1 cellular context compared by ENCODE assay signal in the genomic region with DNA sequence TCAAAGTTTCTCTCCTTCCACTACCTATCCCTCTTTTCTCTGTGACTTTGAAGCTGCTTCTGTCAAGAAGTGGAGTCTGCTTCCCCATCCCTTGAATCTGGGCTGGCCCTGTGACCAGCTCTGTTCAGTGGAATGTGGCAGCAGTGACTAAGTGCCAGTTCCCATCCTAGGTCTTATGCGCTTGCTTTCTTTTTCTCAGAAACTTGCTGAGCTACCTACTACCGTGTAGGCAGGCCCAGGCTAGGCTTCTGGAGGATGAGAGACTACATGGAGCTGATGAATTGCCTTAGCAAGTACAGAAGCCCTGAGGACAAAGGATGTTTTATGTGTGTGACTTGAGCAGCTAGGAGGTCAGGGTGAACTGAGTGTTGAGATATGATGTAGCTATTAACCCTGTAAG.
TF ChIP-seq lines count a peak whose summit lies in the region.

No MANE protein-coding gene starts in this region.

TF ChIP-seq in WTC11, 78 proteins besides CTCF, POLR2A, EP300 and RAD21 (continued from another document):
- TF ChIP-seq, protein P1, sequence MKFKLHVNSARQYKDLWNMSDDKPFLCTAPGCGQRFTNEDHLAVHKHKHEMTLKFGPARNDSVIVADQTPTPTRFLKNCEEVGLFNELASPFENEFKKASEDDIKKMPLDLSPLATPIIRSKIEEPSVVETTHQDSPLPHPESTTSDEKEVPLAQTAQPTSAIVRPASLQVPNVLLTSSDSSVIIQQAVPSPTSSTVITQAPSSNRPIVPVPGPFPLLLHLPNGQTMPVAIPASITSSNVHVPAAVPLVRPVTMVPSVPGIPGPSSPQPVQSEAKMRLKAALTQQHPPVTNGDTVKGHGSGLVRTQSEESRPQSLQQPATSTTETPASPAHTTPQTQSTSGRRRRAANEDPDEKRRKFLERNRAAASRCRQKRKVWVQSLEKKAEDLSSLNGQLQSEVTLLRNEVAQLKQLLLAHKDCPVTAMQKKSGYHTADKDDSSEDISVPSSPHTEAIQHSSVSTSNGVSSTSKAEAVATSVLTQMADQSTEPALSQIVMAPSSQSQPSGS (CRISPR knock-in tag; IDR thresholded peaks at IDR 0.05; ENCODE audit: borderline replicate concordance, low read depth) = no peak
- TF ChIP-seq, protein P2, sequence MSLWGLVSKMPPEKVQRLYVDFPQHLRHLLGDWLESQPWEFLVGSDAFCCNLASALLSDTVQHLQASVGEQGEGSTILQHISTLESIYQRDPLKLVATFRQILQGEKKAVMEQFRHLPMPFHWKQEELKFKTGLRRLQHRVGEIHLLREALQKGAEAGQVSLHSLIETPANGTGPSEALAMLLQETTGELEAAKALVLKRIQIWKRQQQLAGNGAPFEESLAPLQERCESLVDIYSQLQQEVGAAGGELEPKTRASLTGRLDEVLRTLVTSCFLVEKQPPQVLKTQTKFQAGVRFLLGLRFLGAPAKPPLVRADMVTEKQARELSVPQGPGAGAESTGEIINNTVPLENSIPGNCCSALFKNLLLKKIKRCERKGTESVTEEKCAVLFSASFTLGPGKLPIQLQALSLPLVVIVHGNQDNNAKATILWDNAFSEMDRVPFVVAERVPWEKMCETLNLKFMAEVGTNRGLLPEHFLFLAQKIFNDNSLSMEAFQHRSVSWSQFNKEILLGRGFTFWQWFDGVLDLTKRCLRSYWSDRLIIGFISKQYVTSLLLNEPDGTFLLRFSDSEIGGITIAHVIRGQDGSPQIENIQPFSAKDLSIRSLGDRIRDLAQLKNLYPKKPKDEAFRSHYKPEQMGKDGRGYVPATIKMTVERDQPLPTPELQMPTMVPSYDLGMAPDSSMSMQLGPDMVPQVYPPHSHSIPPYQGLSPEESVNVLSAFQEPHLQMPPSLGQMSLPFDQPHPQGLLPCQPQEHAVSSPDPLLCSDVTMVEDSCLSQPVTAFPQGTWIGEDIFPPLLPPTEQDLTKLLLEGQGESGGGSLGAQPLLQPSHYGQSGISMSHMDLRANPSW (CRISPR knock-in tag; conservative IDR thresholded peaks at IDR 0.05; ENCODE audit: low read depth) = no peak
- TF ChIP-seq GTF2I (CRISPR knock-in tag; conservative IDR thresholded peaks at IDR 0.05) (no peak), SMAD3 (CRISPR knock-in tag; IDR thresholded peaks at IDR 0.05; ENCODE audit: borderline replicate concordance) (no peak), MXD4 (CRISPR knock-in tag; IDR thresholded peaks at IDR 0.05; ENCODE audit: borderline replicate concordance) (no peak), ELF4 (CRISPR knock-in tag; IDR thresholded peaks at IDR 0.05; ENCODE audit: low read depth) (no peak), NR2C2 (CRISPR knock-in tag; IDR thresholded peaks at IDR 0.05) (no peak)
- TF ChIP-seq, protein P3, sequence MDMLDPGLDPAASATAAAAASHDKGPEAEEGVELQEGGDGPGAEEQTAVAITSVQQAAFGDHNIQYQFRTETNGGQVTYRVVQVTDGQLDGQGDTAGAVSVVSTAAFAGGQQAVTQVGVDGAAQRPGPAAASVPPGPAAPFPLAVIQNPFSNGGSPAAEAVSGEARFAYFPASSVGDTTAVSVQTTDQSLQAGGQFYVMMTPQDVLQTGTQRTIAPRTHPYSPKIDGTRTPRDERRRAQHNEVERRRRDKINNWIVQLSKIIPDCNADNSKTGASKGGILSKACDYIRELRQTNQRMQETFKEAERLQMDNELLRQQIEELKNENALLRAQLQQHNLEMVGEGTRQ (CRISPR knock-in tag; IDR thresholded peaks at IDR 0.05) = no peak
- TF ChIP-seq, protein P4, sequence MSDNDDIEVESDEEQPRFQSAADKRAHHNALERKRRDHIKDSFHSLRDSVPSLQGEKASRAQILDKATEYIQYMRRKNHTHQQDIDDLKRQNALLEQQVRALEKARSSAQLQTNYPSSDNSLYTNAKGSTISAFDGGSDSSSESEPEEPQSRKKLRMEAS (CRISPR knock-in tag; IDR thresholded peaks at IDR 0.05) = no peak
- TF ChIP-seq, protein P5, sequence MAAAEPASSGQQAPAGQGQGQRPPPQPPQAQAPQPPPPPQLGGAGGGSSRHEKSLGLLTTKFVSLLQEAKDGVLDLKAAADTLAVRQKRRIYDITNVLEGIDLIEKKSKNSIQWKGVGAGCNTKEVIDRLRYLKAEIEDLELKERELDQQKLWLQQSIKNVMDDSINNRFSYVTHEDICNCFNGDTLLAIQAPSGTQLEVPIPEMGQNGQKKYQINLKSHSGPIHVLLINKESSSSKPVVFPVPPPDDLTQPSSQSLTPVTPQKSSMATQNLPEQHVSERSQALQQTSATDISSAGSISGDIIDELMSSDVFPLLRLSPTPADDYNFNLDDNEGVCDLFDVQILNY (CRISPR knock-in tag; IDR thresholded peaks at IDR 0.05) = no peak
- TF ChIP-seq, protein P6, sequence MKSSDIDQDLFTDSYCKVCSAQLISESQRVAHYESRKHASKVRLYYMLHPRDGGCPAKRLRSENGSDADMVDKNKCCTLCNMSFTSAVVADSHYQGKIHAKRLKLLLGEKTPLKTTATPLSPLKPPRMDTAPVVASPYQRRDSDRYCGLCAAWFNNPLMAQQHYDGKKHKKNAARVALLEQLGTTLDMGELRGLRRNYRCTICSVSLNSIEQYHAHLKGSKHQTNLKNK (CRISPR knock-in tag; IDR thresholded peaks at IDR 0.05) = no peak
